17 cellular contexts compared by ENCODE assay signal in genomic region chr5:36300181-36300926, GRCh38. TPM values are rescaled to one million over a fixed set of nuclear protein-coding genes. Genes with fewer than 3 reads are reported as not detected.
DNase-seq lines count a peak whose midpoint lies in the region; ATAC-seq and TF ChIP-seq lines count a peak whose summit lies in the region.
"Had no signal": no experiment of that assay in that cellular context is flagged by ENCODE, and none has a peak within 500 bp of the region (broad histone marks: within the 10 kb centered on the region; RNA-seq: fewer than 3 reads in every experiment).

No MANE protein-coding gene starts in this region.

- H3K9ac ChIP-seq in fibroblast of lung (ENCODE audit: insufficient read depth, low read length) (no peak overlapping the region), parathyroid adenoma (no peak overlapping the region)

- DNase-seq in AG09309 (ENCODE audit: low read depth) (peak; percentile 3), NCI-H2196 (lab: John Stamatoyannopoulos, UW; ENCODE audit: unreplicated experiment) (peak; percentile 45), fibroblast of lung (ENCODE audit: low read depth in 2 of 2) (peak in 1 of 2 donors; percentile 54), H7 (no peak), activated gamma-delta T cell (lab: John Stamatoyannopoulos, UW) (no peak), middle frontal gyrus (ENCODE audit: extremely low spot score, low spot score) (no peak)
- DNase-seq in activated naive CD4-positive, alpha-beta T cell treated with anti-CD3 and anti-CD28 coated beads, Interleukin-2, amount 50 U/mL, for 72 hours (ENCODE audit: low spot score in 2 of 2) = no peak
- DNase-seq: activated naive CD4-positive, alpha-beta T cell treated with anti-CD3 and anti-CD28 coated beads, Interleukin-2, amount 10 ng/mL, durations not matched to agents 7 days and 5 days; DMS79; islet precursor cell; NCI-H146; NCI-H748 treated with DMSO at 0.1 percent for 48 hours; SHP77 treated with DMSO at 0.1 percent for 48 hours had no signal

- no peaks in the 10 kb centered on the region for H3K36me3 Mint-ChIP-seq in activated naive CD4-positive, alpha-beta T cell treated with anti-CD3 and anti-CD28 coated beads, Interleukin-2, amount 50 U/mL, for 72 hours
- H3K36me3 Mint-ChIP-seq: activated naive CD4-positive, alpha-beta T cell treated with anti-CD3 and anti-CD28 coated beads, Interleukin-2, amount 10 ng/mL, durations not matched to agents 7 days and 5 days; IgD-negative memory B cell; natural killer cell treated with Interleukin-12 subunit alpha and Interleukin-12 subunit beta and Interleukin-15 and Interleukin-18, amount 100 ng/mL, for 72 hours; type B pancreatic cell had no signal

- H3K4me2 ChIP-seq in fibroblast of lung (ENCODE audit: extremely low read depth, insufficient read depth, low read length) (peak overlapping the region; percentile 49), parathyroid adenoma (ENCODE audit: low read length) (peak overlapping the region; percentile 29)

- H3K27ac Mint-ChIP-seq in activated naive CD4-positive, alpha-beta T cell treated with anti-CD3 and anti-CD28 coated beads, Interleukin-2, amount 50 U/mL, for 72 hours = no peak overlapping the region
- H3K27ac Mint-ChIP-seq: activated naive CD4-positive, alpha-beta T cell treated with anti-CD3 and anti-CD28 coated beads, Interleukin-2, amount 10 ng/mL, durations not matched to agents 7 days and 5 days; IgD-negative memory B cell; natural killer cell treated with Interleukin-12 subunit alpha and Interleukin-12 subunit beta and Interleukin-15 and Interleukin-18, amount 100 ng/mL, for 72 hours; type B pancreatic cell had no signal

- H3K27me3 ChIP-seq in fibroblast of lung (ENCODE audit: control insufficient read depth, insufficient read depth, low read length) (no peaks in the 10 kb centered on the region), parathyroid adenoma (ENCODE audit: control insufficient read depth, insufficient read depth, low read length) (no peaks in the 10 kb centered on the region), H7 (ENCODE audit: control insufficient read depth, insufficient read depth, low read length) (no peaks in the 10 kb centered on the region)

- no peak for TF ChIP-seq CTCF in AG09309 (IDR thresholded peaks at IDR 0.05; ENCODE audit: control insufficient read depth, insufficient read depth, low read depth, low read length, missing control alignments)
- no peak for TF ChIP-seq CTCF in fibroblast of lung (conservative IDR thresholded peaks at IDR 0.05 in 1 of 2, IDR thresholded peaks at IDR 0.05 in 1 of 2; ENCODE audit: low read depth in 1 of 2, low read length in 2 of 2)
- no peak for TF ChIP-seq CTCF in parathyroid adenoma (IDR thresholded peaks at IDR 0.05)

- no peak overlapping the region for H3K4me3 ChIP-seq in AG09309 (ENCODE audit: control insufficient read depth, low read depth, low read length)
- no peak overlapping the region for H3K4me3 ChIP-seq in fibroblast of lung (replicated peaks in 1 of 4; ENCODE audit: control extremely low read depth in 1 of 4, insufficient read depth in 1 of 4, low read depth in 3 of 4, low read length in 4 of 4)
- H3K4me3 ChIP-seq in parathyroid adenoma (ENCODE audit: low read depth, low read length) = peak overlapping the region; percentile 2
- H3K4me3 ChIP-seq in H7 (ENCODE audit: insufficient read depth, low read depth, low read length) = no peak overlapping the region

- H3K36me3 ChIP-seq in fibroblast of lung (ENCODE audit: control insufficient read depth, insufficient read depth, low read length) (no peaks in the 10 kb centered on the region), parathyroid adenoma (ENCODE audit: control insufficient read depth, insufficient read depth, low read length) (no peaks in the 10 kb centered on the region), H7 (replicated peaks; ENCODE audit: control insufficient read depth, insufficient read depth, low read length) (no peaks in the 10 kb centered on the region)

- ATAC-seq in activated naive CD4-positive, alpha-beta T cell treated with anti-CD3 and anti-CD28 coated beads, Interleukin-2, amount 50 U/mL, for 72 hours = no peak
- ATAC-seq: natural killer cell treated with Interleukin-12 subunit alpha and Interleukin-12 subunit beta and Interleukin-15 and Interleukin-18, amount 100 ng/mL, for 72 hours had no signal

- H3K79me2 ChIP-seq in fibroblast of lung (ENCODE audit: control insufficient read depth, insufficient read depth, low read length) (no peaks in the 10 kb centered on the region), parathyroid adenoma (no peaks in the 10 kb centered on the region)

- H2AFZ ChIP-seq in fibroblast of lung (ENCODE audit: low read length) (no peak overlapping the region), parathyroid adenoma (peak overlapping the region; percentile 87)

- peaks cover 4% of the 10 kb centered on the region for H3K4me1 ChIP-seq in fibroblast of lung (ENCODE audit: control insufficient read depth, extremely low read depth, insufficient read depth, low read length)
- H3K4me1 ChIP-seq in parathyroid adenoma = peaks cover 21% of the 10 kb centered on the region

- H3K27ac ChIP-seq in fibroblast of lung (ENCODE audit: insufficient read depth, low read length) (no peak overlapping the region), parathyroid adenoma (no peak overlapping the region)

- no peaks in the 10 kb centered on the region for H3K9me3 ChIP-seq in fibroblast of lung (ENCODE audit: control insufficient read depth, insufficient read depth, low read depth, low read length)
- no peaks in the 10 kb centered on the region for H3K9me3 ChIP-seq in parathyroid adenoma (ENCODE audit: control insufficient read depth, low read length)

- H4K20me1 ChIP-seq in fibroblast of lung (ENCODE audit: control insufficient read depth, extremely low read depth, insufficient read depth, low read length) = no peaks in the 10 kb centered on the region

- no peaks in the 10 kb centered on the region for H3K9me3 Mint-ChIP-seq in activated naive CD4-positive, alpha-beta T cell treated with anti-CD3 and anti-CD28 coated beads, Interleukin-2, amount 50 U/mL, for 72 hours
- H3K9me3 Mint-ChIP-seq: activated naive CD4-positive, alpha-beta T cell treated with anti-CD3 and anti-CD28 coated beads, Interleukin-2, amount 10 ng/mL, durations not matched to agents 7 days and 5 days; IgD-negative memory B cell; natural killer cell treated with Interleukin-12 subunit alpha and Interleukin-12 subunit beta and Interleukin-15 and Interleukin-18, amount 100 ng/mL, for 72 hours; type B pancreatic cell had no signal

RNA-seq across cellular contexts. Expression of gene RANBP3L, which starts 1.3 kb away (rescaled TPM):
- under 0.01 TPM in 1 of 2 replicates, not detected in the other for total RNA-seq in fibroblast of lung
- polyA plus RNA-seq in fibroblast of lung = 0.03 and 0.09 TPM in 2 replicates
- not detected in 2 replicates for polyA plus RNA-seq in fibroblast of lung (2012)
- polyA minus RNA-seq in fibroblast of lung (ENCODE audit: low replicate concordance) = not detected in 2 replicates
- not detected in 2 replicates for total RNA-seq in H7 (2014; rRNA removed; shearing (Covaris generic))
- total RNA-seq in activated naive CD4-positive, alpha-beta T cell treated with anti-CD3 and anti-CD28 coated beads, Interleukin-2, amount 50 U/mL, for 72 hours = not detected
- total RNA-seq: natural killer cell treated with Interleukin-12 subunit alpha and Interleukin-12 subunit beta and Interleukin-15 and Interleukin-18, amount 100 ng/mL, for 72 hours had no signal
- polyA plus RNA-seq: IgD-negative memory B cell had no signal

RNA-seq across cellular contexts. Expression of gene NADK2, which starts 58.6 kb away (rescaled TPM):
- 24.4 and 26.9 TPM in 2 replicates for total RNA-seq in fibroblast of lung
- 11.5 and 11.6 TPM in 2 replicates for polyA plus RNA-seq in fibroblast of lung
- 12.7 and 13.1 TPM in 2 replicates for polyA plus RNA-seq in fibroblast of lung (2012)
- polyA minus RNA-seq in fibroblast of lung (ENCODE audit: low replicate concordance) = 2.3 and 17.6 TPM in 2 replicates
- total RNA-seq in H7 (2014; rRNA removed; shearing (Covaris generic)) = 15.3 and 16.0 TPM in 2 replicates
- 10 to 100 TPM; 11.7 to 12.2 TPM for total RNA-seq in activated naive CD4-positive, alpha-beta T cell treated with anti-CD3 and anti-CD28 coated beads, Interleukin-2, amount 50 U/mL, for 72 hours

Comparison
In these comparisons a context has a peak if more than half of its experiments do, and no peak if none do; other contexts are left out.
1. DNase-seq: peak in AG09309 (single experiment) and NCI-H2196 (single experiment); none in H7 (single experiment), activated gamma-delta T cell (single experiment), middle frontal gyrus (single experiment) and activated naive CD4-positive, alpha-beta T cell treated with anti-CD3 and anti-CD28 coated beads, Interleukin-2, amount 50 U/mL, for 72 hours (0 of 2).